Comparison of ENCODE assay signal across 34 cellular contexts in genomic region chr4:69489856-69490255, GRCh38. TPM values are rescaled to one million over a fixed set of nuclear protein-coding genes. Genes with fewer than 3 reads are reported as not detected.
"Had no signal": no experiment of that assay in that cellular context is flagged by ENCODE, and none has a peak within 500 bp of the region (broad histone marks: within the 10 kb centered on the region; RNA-seq: fewer than 3 reads in every experiment).

No MANE protein-coding gene starts in this region.

- H3K27ac ChIP-seq: brain microvascular endothelial cell, KMS-11, Peyer's patch had no signal

- H3K4me1 ChIP-seq: Peyer's patch had no signal

- H3K9ac ChIP-seq: KMS-11 had no signal

- H3K27me3 ChIP-seq: brain microvascular endothelial cell, Peyer's patch had no signal

- H3K27me3 Mint-ChIP-seq: activated CD4-positive, alpha-beta T cell treated with anti-CD3 and anti-CD28 coated beads, Interleukin-2, amount 10 ng/mL, durations not matched to agents 24 days and 14 days; activated CD8-positive, alpha-beta T cell treated with anti-CD3 and anti-CD28 coated beads for 36 hours; activated naive CD8-positive, alpha-beta T cell treated with anti-CD3 and anti-CD28 coated beads for 36 hours; activated T-helper 17 cell treated with anti-CD3 and anti-CD28 coated beads, Interleukin-2, amount 50 U/mL, for 72 hours had no signal

- H3K27ac Mint-ChIP-seq: activated CD4-positive, alpha-beta T cell treated with anti-CD3 and anti-CD28 coated beads, Interleukin-2, amount 10 ng/mL, durations not matched to agents 24 days and 14 days; activated CD8-positive, alpha-beta T cell treated with anti-CD3 and anti-CD28 coated beads for 36 hours; activated naive CD8-positive, alpha-beta T cell treated with anti-CD3 and anti-CD28 coated beads for 36 hours; activated T-cell treated with anti-CD3 and anti-CD28 coated beads, Interleukin-2, amount 50 U/mL, for 72 hours; activated T-helper 17 cell treated with anti-CD3 and anti-CD28 coated beads, Interleukin-2, amount 50 U/mL, for 72 hours had no signal

- H3K4me3 Mint-ChIP-seq: activated CD4-positive, alpha-beta T cell treated with anti-CD3 and anti-CD28 coated beads, Interleukin-2, amount 10 ng/mL, durations not matched to agents 24 days and 14 days; activated CD8-positive, alpha-beta T cell treated with anti-CD3 and anti-CD28 coated beads for 36 hours; activated naive CD8-positive, alpha-beta T cell treated with anti-CD3 and anti-CD28 coated beads for 36 hours; activated T-cell treated with anti-CD3 and anti-CD28 coated beads, Interleukin-2, amount 50 U/mL, for 72 hours; activated T-helper 17 cell treated with anti-CD3 and anti-CD28 coated beads, Interleukin-2, amount 50 U/mL, for 72 hours had no signal

- ATAC-seq: activated CD8-positive, alpha-beta T cell treated with anti-CD3 and anti-CD28 coated beads for 36 hours; activated T-cell treated with anti-CD3 and anti-CD28 coated beads, Interleukin-2, amount 50 U/mL, for 72 hours; activated T-helper 17 cell treated with anti-CD3 and anti-CD28 coated beads, Interleukin-2, amount 50 U/mL, for 72 hours; PC-3 had no signal

- H3K9me3 ChIP-seq: Peyer's patch had no signal

- H3K4me1 Mint-ChIP-seq: activated CD4-positive, alpha-beta T cell treated with anti-CD3 and anti-CD28 coated beads, Interleukin-2, amount 10 ng/mL, durations not matched to agents 24 days and 14 days; activated naive CD8-positive, alpha-beta T cell treated with anti-CD3 and anti-CD28 coated beads for 36 hours; activated T-helper 17 cell treated with anti-CD3 and anti-CD28 coated beads, Interleukin-2, amount 50 U/mL, for 72 hours had no signal

- H3K9me3 Mint-ChIP-seq: activated CD4-positive, alpha-beta T cell treated with anti-CD3 and anti-CD28 coated beads, Interleukin-2, amount 10 ng/mL, durations not matched to agents 24 days and 14 days; activated CD8-positive, alpha-beta T cell treated with anti-CD3 and anti-CD28 coated beads for 36 hours; activated naive CD8-positive, alpha-beta T cell treated with anti-CD3 and anti-CD28 coated beads for 36 hours had no signal

- H3K36me3 ChIP-seq: brain microvascular endothelial cell, Peyer's patch had no signal

- H3K4me2 ChIP-seq: KMS-11 had no signal

- H3K4me3 ChIP-seq: Peyer's patch had no signal

- DNase-seq: activated CD4-positive, alpha-beta T cell treated with anti-CD3 and anti-CD28 coated beads, Interleukin-2, amount 10 ng/mL, durations not matched to agents 24 days and 14 days; activated CD4-positive, alpha-beta T cell treated with anti-CD3 and anti-CD28 coated beads, Interleukin-2, amount 50 U/mL, for 4 hours; activated CD8-positive, alpha-beta T cell treated with anti-CD3 and anti-CD28 coated beads for 36 hours; activated effector memory CD4-positive, alpha-beta T cell treated with anti-CD3 and anti-CD28 coated beads, Interleukin-2, amount 50 U/mL, for 16 hours; activated naive CD4-positive, alpha-beta T cell; activated naive CD4-positive, alpha-beta T cell treated with anti-CD3 and anti-CD28 coated beads, Interleukin-2, amount 50 U/mL, for 16 hours; activated naive CD8-positive, alpha-beta T cell treated with anti-CD3 and anti-CD28 coated beads for 36 hours; activated T-cell treated with anti-CD3 and anti-CD28 coated beads, Interleukin-2, amount 50 U/mL, for 1 hour; activated T-cell treated with anti-CD3 and anti-CD28 coated beads, Interleukin-2, amount 50 U/mL, for 72 hours; brain microvascular endothelial cell; central memory CD4-positive, alpha-beta T cell; MM.1S; NCI-H1092 treated with DMSO at 0.1 percent for 48 hours; NCI-H1417; NCI-H146; NCI-H187; NCI-H2029 treated with DMSO at 0.1 percent for 48 hours; NCI-H2107; NCI-H2171; NCI-H510A; NCI-H526; NCI-H748 treated with DMSO at 0.1 percent for 48 hours; NK-92 treated with Interleukin-12 subunit alpha and Interleukin-12 subunit beta, amount 100 ng/mL, for 24 hours; PC-3; Peyer's patch; RPMI8226; SW 1271; T-helper 1 cell; T-helper 2 cell; T-helper 9 cell had no signal

- H3K36me3 Mint-ChIP-seq: activated naive CD8-positive, alpha-beta T cell treated with anti-CD3 and anti-CD28 coated beads for 36 hours had no signal

RNA-seq across cellular contexts. Expression of gene UGT2B4, which starts 5.8 kb away (rescaled TPM):
- total RNA-seq: activated CD4-positive, alpha-beta T cell treated with anti-CD3 and anti-CD28 coated beads, Interleukin-2, amount 10 ng/mL, durations not matched to agents 24 days and 14 days; activated CD8-positive, alpha-beta memory T cell treated with anti-CD3 and anti-CD28 coated beads for 36 hours; activated CD8-positive, alpha-beta T cell treated with anti-CD3 and anti-CD28 coated beads for 36 hours; activated naive CD8-positive, alpha-beta T cell treated with anti-CD3 and anti-CD28 coated beads for 36 hours; activated T-cell treated with anti-CD3 and anti-CD28 coated beads, Interleukin-2, amount 50 U/mL, for 72 hours; activated T-helper 17 cell treated with anti-CD3 and anti-CD28 coated beads, Interleukin-2, amount 50 U/mL, for 72 hours; LHCN-M2; PC-3; Peyer's patch had no signal
